11 cellular contexts compared by ENCODE assay signal in the genomic region with DNA sequence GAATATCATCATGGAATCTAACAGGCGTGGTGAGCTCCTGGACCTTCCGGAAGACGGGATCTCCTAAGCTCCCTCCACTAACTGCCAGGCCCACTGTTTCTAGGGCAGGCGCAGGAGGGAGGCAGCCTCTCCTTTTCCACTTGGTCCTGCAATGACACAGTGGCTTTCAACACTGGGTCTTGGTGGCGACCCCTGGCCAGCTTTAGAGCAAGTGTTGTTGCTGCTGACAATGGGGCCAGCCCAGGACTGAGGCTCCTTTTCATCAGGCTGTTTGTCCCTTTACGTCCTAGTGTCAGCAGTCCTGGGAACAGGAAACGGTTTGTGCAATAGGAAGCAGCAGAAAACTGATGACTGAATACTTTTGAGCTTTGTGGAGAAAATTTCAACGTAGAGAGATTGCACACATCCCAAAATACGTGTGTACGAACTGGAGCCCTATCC. TPM values are rescaled to one million over a fixed set of nuclear protein-coding genes. Genes with fewer than 3 reads are reported as not detected.
DNase-seq lines count a peak whose midpoint lies in the region; ATAC-seq and TF ChIP-seq lines count a peak whose summit lies in the region.
"Had no signal": no experiment of that assay in that cellular context is flagged by ENCODE, and none has a peak within 500 bp of the region (broad histone marks: within the 10 kb centered on the region; RNA-seq: fewer than 3 reads in every experiment).

No MANE protein-coding gene starts in this region.

- H3K36me3 ChIP-seq in right lobe of liver (no peaks in the 10 kb centered on the region), subcutaneous abdominal adipose tissue (ENCODE audit: control insufficient read depth in 5 of 5, insufficient read depth in 5 of 5, low read length in 5 of 5) (no peaks in the 10 kb centered on the region)

- ATAC-seq in right lobe of liver: peak; percentile 58 to 70 (median 65)
- ATAC-seq in HG03354 (IDR thresholded peaks at IDR 0.05; ENCODE audit: poor library complexity, severe bottlenecking, unreplicated experiment): no peak
- no peak for ATAC-seq in HG03039 (IDR thresholded peaks at IDR 0.05; ENCODE audit: unreplicated experiment)

- 30% methylated on average over 6 of the region's 10 CpGs for WGBS in right lobe of liver (ENCODE audit: insufficient coverage, low coverage, low lambda C conversion rate, missing lambda C conversion rate)

- DNase-seq in NB4 (ENCODE audit: low read depth) (peak; percentile 89), dermis microvascular lymphatic vessel endothelial cell (ENCODE audit: low read depth in 2 of 2) (peak; percentile 84 to 87), right lobe of liver (peak; percentile 50 to 60 (median 59)), A172 (ENCODE audit: low spot score) (no peak)
- no peak for DNase-seq in activated CD4-positive, alpha-beta T cell treated with anti-CD3 and anti-CD28 coated beads, Interleukin-2, amount 50 U/mL, for 4 hours
- DNase-seq: cerebellar nuclear complex, kidney glomerular epithelial cell, NCI-H1092 had no signal

- H3K4me3 ChIP-seq in NB4 (ENCODE audit: low read depth, low read length) (peak overlapping the region; percentile 1), right lobe of liver (no peak overlapping the region), subcutaneous abdominal adipose tissue (ENCODE audit: low read depth in 1 of 5, low read length in 5 of 5) (peak overlapping the region in 2 of 5 donors; percentile 26 to 63)

- no peak for TF ChIP-seq POLR2A in NB4 (IDR thresholded peaks at IDR 0.05; ENCODE audit: extremely low read depth, insufficient read length)
- TF ChIP-seq POLR2A in right lobe of liver (IDR thresholded peaks at IDR 0.05): peak; percentile 71

- TF ChIP-seq CTCF in NB4 (IDR thresholded peaks at IDR 0.05; ENCODE audit: low read depth, low read length) (no peak), right lobe of liver (IDR thresholded peaks at IDR 0.05) (no peak)

- H3K4me1 ChIP-seq in right lobe of liver (peaks cover 0 to 28% (median 8%) of the 10 kb centered on the region in 4 donors), subcutaneous abdominal adipose tissue (ENCODE audit: control insufficient read depth in 5 of 5, insufficient read depth in 5 of 5, low read length in 5 of 5) (peaks cover 12 to 39% (median 35%) of the 10 kb centered on the region in 5 donors)

- intact Hi-C loops in right lobe of liver (cut with DNase I): no loop called here

- H3K27ac ChIP-seq in right lobe of liver: peak overlapping the region; percentile 79 to 81 (median 80)
- H3K27ac ChIP-seq in subcutaneous abdominal adipose tissue (ENCODE audit: low read depth, low read length): peak overlapping the region; percentile 66

- peak overlapping the region in 2 of 5 donors; percentile 71 to 79 for H3K9ac ChIP-seq in subcutaneous abdominal adipose tissue (ENCODE audit: low read length in 5 of 5)

- no peaks in the 10 kb centered on the region for H3K9me3 ChIP-seq in right lobe of liver
- no peaks in the 10 kb centered on the region for H3K9me3 ChIP-seq in subcutaneous abdominal adipose tissue (ENCODE audit: control insufficient read depth in 5 of 5, low read length in 5 of 5)

- H3K27me3 ChIP-seq in right lobe of liver (no peaks in the 10 kb centered on the region), subcutaneous abdominal adipose tissue (ENCODE audit: control insufficient read depth in 5 of 5, insufficient read depth in 4 of 5, low read length in 5 of 5) (no peaks in the 10 kb centered on the region)

RNA-seq across cellular contexts. Expression of a gene that starts 9.7 kb away (rescaled TPM):
- total RNA-seq in dermis microvascular lymphatic vessel endothelial cell (156 and 218 TPM in 2 replicates), right lobe of liver (10 to 100 TPM; 47.6 to 80.8 (median 76.3) TPM)
- total RNA-seq in A172 (2014; rRNA removed; shearing (Covaris generic)): 62.7 and 81.2 TPM in 2 replicates

Comparison
In these comparisons a context has a peak if more than half of its experiments do, and no peak if none do; other contexts are left out.
1. DNase-seq: peak in NB4 (single experiment), dermis microvascular lymphatic vessel endothelial cell (2 of 2) and right lobe of liver (3 of 3); none in A172 (single experiment) and activated CD4-positive, alpha-beta T cell treated with anti-CD3 and anti-CD28 coated beads, Interleukin-2, amount 50 U/mL, for 4 hours (0 of 2).
2. ATAC-seq: peak in right lobe of liver (4 of 4); none in HG03354 (single experiment) and HG03039 (single experiment).